In the genomic region with DNA sequence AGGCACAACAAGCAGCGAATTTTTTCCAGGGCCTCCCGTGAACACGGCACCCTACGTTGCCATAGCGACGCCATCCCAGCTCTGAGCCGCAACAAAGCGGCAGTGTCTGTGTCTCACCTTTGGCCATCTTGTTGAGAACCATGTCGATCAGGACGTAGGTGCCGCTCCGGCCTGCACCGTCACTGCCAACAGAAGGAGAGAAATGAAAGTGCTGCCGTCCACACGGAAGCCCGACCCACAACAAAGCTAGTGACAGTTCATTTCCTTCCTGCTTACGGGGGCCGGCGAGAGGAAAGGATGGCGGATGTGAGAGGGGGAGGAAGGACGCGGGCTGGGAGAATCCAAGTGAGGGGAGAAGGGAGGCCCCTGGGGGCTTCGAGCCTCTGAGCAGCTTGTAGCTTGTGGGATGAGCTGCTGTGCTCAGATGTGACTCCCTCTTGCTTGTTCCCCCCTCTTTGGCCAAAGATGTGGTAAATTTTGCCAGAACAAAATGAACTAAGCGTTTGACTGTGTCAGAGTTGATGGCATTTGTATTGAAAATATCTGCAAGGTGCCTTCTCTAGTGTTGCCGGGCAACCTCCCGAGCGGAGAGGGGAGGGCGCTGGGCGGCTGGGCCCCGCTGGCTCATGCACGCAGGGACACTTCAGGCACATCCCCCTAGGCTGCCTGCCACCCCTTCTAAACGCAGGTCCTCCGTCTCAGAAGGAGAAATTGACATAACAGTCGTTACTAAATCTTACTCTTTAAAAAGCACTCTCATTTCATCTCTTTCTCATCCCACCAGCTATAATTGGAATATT, we compare ENCODE assay signal across 1 cellular context.
TF ChIP-seq lines count a peak whose summit lies in the region.

No MANE protein-coding gene starts in this region.

TF ChIP-seq in HepG2, 621 proteins besides CTCF, POLR2A, EP300 and RAD21 (continued from another document):
- TF ChIP-seq HMGXB4 (CRISPR knock-in tag; IDR thresholded peaks at IDR 0.05; ENCODE audit: borderline replicate concordance in 1 of 2, low read depth in 1 of 2) (0 out of 4 replicates have a peak, but pooled peaks of 1 of the 2 experiments have one; percentile 40), UBTF (CRISPR knock-in tag; IDR thresholded peaks at IDR 0.05) (peak; percentile 45)
